ENCODE assay signal across 18 cellular contexts in genomic region chr1:42128984-42129383, GRCh38. TPM values are rescaled to one million over a fixed set of nuclear protein-coding genes. Genes with fewer than 3 reads are reported as not detected.
DNase-seq lines count a peak whose midpoint lies in the region; ATAC-seq and TF ChIP-seq lines count a peak whose summit lies in the region.
"Had no signal": no experiment of that assay in that cellular context is flagged by ENCODE, and none has a peak within 500 bp of the region (broad histone marks: within the 10 kb centered on the region; RNA-seq: fewer than 3 reads in every experiment).

No MANE protein-coding gene starts in this region.

- H3K4me1 Mint-ChIP-seq in type B pancreatic cell (ENCODE audit: unreplicated experiment) (no peaks in the 10 kb centered on the region), endodermal cell (no peaks in the 10 kb centered on the region)

- peaks cover 11% of the 10 kb centered on the region for H3K27me3 Mint-ChIP-seq in type B pancreatic cell
- no peaks in the 10 kb centered on the region for H3K27me3 Mint-ChIP-seq in endodermal cell (ENCODE audit: insufficient read depth)

- H3K9me3 ChIP-seq in endodermal cell (ENCODE audit: control insufficient read depth, low read length) = no peaks in the 10 kb centered on the region
- H3K9me3 ChIP-seq: A549; BLaER1 treated with 17β-estradiol and CSF1 and Interleukin-3, amounts not matched to agents 10 nM and 100 nM had no signal

- H3K4me3 ChIP-seq in endodermal cell (ENCODE audit: low read length) = no peak overlapping the region
- H3K4me3 ChIP-seq: A549; BLaER1 treated with 17β-estradiol and CSF1 and Interleukin-3, amounts not matched to agents 10 nM and 100 nM; K562 had no signal

- 92 to 96% methylated on average over 2 to 3 of the region's 3 CpGs for WGBS in endodermal cell (ENCODE audit: insufficient coverage in 1 of 2, insufficient read length in 1 of 2), 2 experiments

- H3K9me3 Mint-ChIP-seq in type B pancreatic cell (peaks cover 5% of the 10 kb centered on the region), endodermal cell (no peaks in the 10 kb centered on the region)
- H3K9me3 Mint-ChIP-seq: CD8-positive, alpha-beta T cell; HFFc6 had no signal

- no peaks in the 10 kb centered on the region for H3K36me3 ChIP-seq in endodermal cell (ENCODE audit: control insufficient read depth, insufficient read depth, low read length)
- H3K36me3 ChIP-seq: BLaER1 treated with 17β-estradiol and CSF1 and Interleukin-3, amounts not matched to agents 10 nM and 100 nM had no signal

- H3K9ac ChIP-seq in endodermal cell (ENCODE audit: extremely low read depth, low read length, poor library complexity, severe bottlenecking) = no peak overlapping the region
- H3K9ac ChIP-seq: BLaER1 treated with 17β-estradiol and CSF1 and Interleukin-3, amounts not matched to agents 10 nM and 100 nM had no signal

- no peaks in the 10 kb centered on the region for H3K4me1 ChIP-seq in endodermal cell (ENCODE audit: control insufficient read depth, insufficient read depth, low read length)
- H3K4me1 ChIP-seq: A549 had no signal

- no peaks in the 10 kb centered on the region for H3K36me3 Mint-ChIP-seq in type B pancreatic cell
- H3K36me3 Mint-ChIP-seq in endodermal cell (ENCODE audit: low read depth) = no peaks in the 10 kb centered on the region
- H3K36me3 Mint-ChIP-seq: CD8-positive, alpha-beta T cell had no signal

- H3K27ac Mint-ChIP-seq in type B pancreatic cell (no peak overlapping the region), endodermal cell (no peak overlapping the region)
- H3K27ac Mint-ChIP-seq: CD8-positive, alpha-beta T cell; HFFc6 had no signal

- no peak for ATAC-seq in GM19328 (IDR thresholded peaks at IDR 0.05; ENCODE audit: unreplicated experiment)
- ATAC-seq: A549; CD8-positive, alpha-beta T cell; HCT116; K562 had no signal

- H3K27me3 ChIP-seq in endodermal cell (ENCODE audit: control insufficient read depth, insufficient read depth, low read length, poor library complexity, severe bottlenecking) = peaks cover 18% of the 10 kb centered on the region
- H3K27me3 ChIP-seq: BLaER1 treated with 17β-estradiol and CSF1 and Interleukin-3, amounts not matched to agents 10 nM and 100 nM had no signal

- no peak overlapping the region for H3K4me3 Mint-ChIP-seq in type B pancreatic cell
- no peak overlapping the region for H3K4me3 Mint-ChIP-seq in endodermal cell
- H3K4me3 Mint-ChIP-seq: CD8-positive, alpha-beta T cell; HFFc6 had no signal

- no peak overlapping the region for H3K27ac ChIP-seq in endodermal cell (ENCODE audit: low read depth, low read length)
- H3K27ac ChIP-seq: 22Rv1; A549; BLaER1 treated with 17β-estradiol and CSF1 and Interleukin-3, amounts not matched to agents 10 nM and 100 nM had no signal

- TF ChIP-seq CTCF in type B pancreatic cell (conservative IDR thresholded peaks at IDR 0.05) = no peak
- no peak for TF ChIP-seq CTCF in endodermal cell (conservative IDR thresholded peaks at IDR 0.05)

- DNase-seq in DMS 273 (lab: John Stamatoyannopoulos, UW; ENCODE audit: unreplicated experiment) (peak; percentile 34), DMS 273 treated with DMSO at 0.1 percent for 48 hours (lab: John Stamatoyannopoulos, UW) (no peak), NCI-H524 (lab: John Stamatoyannopoulos, UW) (peak; percentile 14 to 71), inferior parietal cortex (ENCODE audit: extremely low spot score) (peak; percentile 23), type B pancreatic cell (ENCODE audit: extremely low spot score, unreplicated experiment) (peak; percentile 11), RKO (ENCODE audit: low spot score) (no peak), endodermal cell (no peak)
- DNase-seq: AML-193; Calu3; CD8-positive, alpha-beta T cell; HFFc6; IMR-90 had no signal

RNA-seq across cellular contexts. Expression of gene GUCA2B, which starts 24.2 kb away (rescaled TPM):
- total RNA-seq in type B pancreatic cell (ENCODE audit: low replicate concordance) = 0.69 and 0.92 TPM in 2 replicates
- total RNA-seq in endodermal cell = not detected
- not detected for polyA plus RNA-seq in endodermal cell (2013, experiment 1 of 2)
- polyA plus RNA-seq in endodermal cell (2013, experiment 2 of 2) = not detected
- total RNA-seq: Calu3; CD8-positive, alpha-beta T cell; HFFc6; IMR-90; K562 had no signal
- polyA plus RNA-seq: IMR-90, K562 had no signal

RNA-seq across cellular contexts. Expression of gene GUCA2A, which starts 35.6 kb away (rescaled TPM):
- total RNA-seq in type B pancreatic cell (ENCODE audit: low replicate concordance) (2.9 and 7.4 TPM in 2 replicates), endodermal cell (1 to 10 TPM in 1 of 2 donors, not detected in 1; 1.9 TPM)
- polyA plus RNA-seq in endodermal cell (2013, experiment 1 of 2) = 1.1 TPM
- polyA plus RNA-seq in endodermal cell (2013, experiment 2 of 2) = 0.95 TPM
- total RNA-seq: Calu3; CD8-positive, alpha-beta T cell; HFFc6; IMR-90; K562 had no signal
- polyA plus RNA-seq: A549, IMR-90, K562 had no signal

Comparison
In these comparisons a context has a peak if more than half of its experiments do, and no peak if none do; other contexts are left out.
1. DNase-seq: peak in DMS 273 (single experiment), NCI-H524 (2 of 2), inferior parietal cortex (single experiment) and type B pancreatic cell (single experiment); none in DMS 273 treated with DMSO at 0.1 percent for 48 hours (single experiment), RKO (single experiment) and endodermal cell (single experiment).